In genomic region chr13:25114220-25114619, GRCh38 we compare ENCODE assay signal across 9 cellular contexts. TPM values are rescaled to one million over a fixed set of nuclear protein-coding genes. Genes with fewer than 3 reads are reported as not detected.
DNase-seq lines count a peak whose midpoint lies in the region; ATAC-seq and TF ChIP-seq lines count a peak whose summit lies in the region.
"Had no signal": no experiment of that assay in that cellular context is flagged by ENCODE, and none has a peak within 500 bp of the region (broad histone marks: within the 10 kb centered on the region; RNA-seq: fewer than 3 reads in every experiment).

No MANE protein-coding gene starts in this region.

- H3K4me3 ChIP-seq in CD8-positive, alpha-beta T cell (ENCODE audit: low read depth, low read length) = no peak overlapping the region
- H3K4me3 ChIP-seq in PC-9 (no peak overlapping the region), fibroblast of pulmonary artery (replicated peaks; ENCODE audit: low read depth, low read length) (no peak overlapping the region), neural progenitor cell (no peak overlapping the region), tibial artery (no peak overlapping the region)

- no peak overlapping the region for H3K4me2 ChIP-seq in PC-9
- no peak overlapping the region for H3K4me2 ChIP-seq in neural progenitor cell

- H3K9me3 Mint-ChIP-seq in CD8-positive, alpha-beta T cell = no peaks in the 10 kb centered on the region
- no peaks in the 10 kb centered on the region for H3K9me3 Mint-ChIP-seq in activated T-cell treated with anti-CD3 and anti-CD28 coated beads, Interleukin-2, amount 50 U/mL, for 72 hours
- no peaks in the 10 kb centered on the region for H3K9me3 Mint-ChIP-seq in neural progenitor cell

- H2AFZ ChIP-seq in PC-9 = no peak overlapping the region
- H2AFZ ChIP-seq in neural progenitor cell (replicated peaks) = no peak overlapping the region

- H3K27me3 ChIP-seq in CD8-positive, alpha-beta T cell (ENCODE audit: insufficient read depth, low read length) = no peaks in the 10 kb centered on the region
- H3K27me3 ChIP-seq in PC-9 (ENCODE audit: insufficient read depth, low read depth) = peaks cover 7% of the 10 kb centered on the region; the same call in 1 of the 2 replicates
- no peaks in the 10 kb centered on the region for H3K27me3 ChIP-seq in neural progenitor cell
- H3K27me3 ChIP-seq in tibial artery = peaks cover 0 to 9% of the 10 kb centered on the region in 2 donors

- H3K27ac Mint-ChIP-seq in CD8-positive, alpha-beta T cell = no peak overlapping the region
- no peak overlapping the region for H3K27ac Mint-ChIP-seq in activated T-cell treated with anti-CD3 and anti-CD28 coated beads, Interleukin-2, amount 50 U/mL, for 72 hours
- peak overlapping the region; percentile 78 for H3K27ac Mint-ChIP-seq in neural progenitor cell

- DNase-seq in CD8-positive, alpha-beta T cell = peak in 6 of 7 experiments; percentile 25 to 58 (median 39)
- peak; percentile 37 for DNase-seq in KG1 (lab: John Stamatoyannopoulos, UW)
- peak; percentile 60 to 68 for DNase-seq in PC-9
- DNase-seq in activated T-cell treated with anti-CD3 and anti-CD28 coated beads, Interleukin-2, amount 50 U/mL, for 72 hours = peak; percentile 57 to 67
- DNase-seq in fibroblast of pulmonary artery (ENCODE audit: low read depth) = peak; percentile 79
- peak; percentile 83 for DNase-seq in neural progenitor cell (ENCODE audit: low spot score)
- DNase-seq in tibial artery = peak in 1 of 2 donors; percentile 46

- BruUV-seq in PC-9 (replicated peaks; lab: Mats Ljungman, UMichigan) = no TSS peak

- peak; percentile 62 for TF ChIP-seq CTCF in CD8-positive, alpha-beta T cell (IDR thresholded peaks at IDR 0.05)
- TF ChIP-seq CTCF in PC-9 (conservative IDR thresholded peaks at IDR 0.05) = peak; percentile 81
- TF ChIP-seq CTCF in fibroblast of pulmonary artery (IDR thresholded peaks at IDR 0.05; ENCODE audit: low read length, missing control alignments) = peak; percentile 99
- peak; percentile 84 for TF ChIP-seq CTCF in neural progenitor cell (IDR thresholded peaks at IDR 0.05)
- TF ChIP-seq CTCF in tibial artery (IDR thresholded peaks at IDR 0.05) = peak; percentile 31 to 62

- H3K9me2 ChIP-seq in PC-9 (ENCODE audit: insufficient read depth) = no peaks in the 10 kb centered on the region

- no peaks in the 10 kb centered on the region for H3K79me2 ChIP-seq in PC-9 (ENCODE audit: low read depth)
- H3K79me2 ChIP-seq in neural progenitor cell (ENCODE audit: low read depth) = no peaks in the 10 kb centered on the region

- no peaks in the 10 kb centered on the region for H3K4me1 Mint-ChIP-seq in CD8-positive, alpha-beta T cell (ENCODE audit: low read depth)
- peaks cover 5% of the 10 kb centered on the region for H3K4me1 Mint-ChIP-seq in activated T-cell treated with anti-CD3 and anti-CD28 coated beads, Interleukin-2, amount 50 U/mL, for 72 hours (ENCODE audit: low read depth)
- H3K4me1 Mint-ChIP-seq in neural progenitor cell = peaks cover 25% of the 10 kb centered on the region

- H3K4me1 ChIP-seq in CD8-positive, alpha-beta T cell (ENCODE audit: insufficient read depth, low read length) = peaks cover 4% of the 10 kb centered on the region
- H3K4me1 ChIP-seq in PC-9 (replicated peaks; ENCODE audit: insufficient read depth) (peaks cover 17% of the 10 kb centered on the region), neural progenitor cell (no peaks in the 10 kb centered on the region), tibial artery (no peaks in the 10 kb centered on the region)

- H3K9me3 ChIP-seq in CD8-positive, alpha-beta T cell (ENCODE audit: low read length) = no peaks in the 10 kb centered on the region
- H3K9me3 ChIP-seq in PC-9 (ENCODE audit: insufficient read depth, low read depth) (no peaks in the 10 kb centered on the region), neural progenitor cell (ENCODE audit: low read depth) (no peaks in the 10 kb centered on the region), tibial artery (no peaks in the 10 kb centered on the region)

- intact Hi-C loops in CD8-positive, alpha-beta T cell (cut with DNase I, micrococcal nuclease) = loop anchor here (2.0 to 10.0 kb wide), 3 partner anchors 117 to 261 kb away; partner anchors contain the start of gene ATP8A2 (in 1 of the 2)
- intact Hi-C loops in PC-9 (cut with micrococcal nuclease; ENCODE audit: unreplicated experiment) (loop anchor here (1.0 kb wide), 1 partner anchor 109 kb away; no protein-coding TSS in a partner anchor), tibial artery (cut with DNase I; ENCODE audit: low total_unique reads) (no loop called here)

- CTCF ChIA-PET in CD8-positive, alpha-beta T cell (lab: Charles Lee) = interaction anchor here (0.6 to 1.5 kb wide), 6 partner anchors 8 to 389 kb away, joined by 3 to 6 read pairs (median 3); no protein-coding TSS in a partner anchor
- CTCF ChIA-PET in PC-9 (lab: Charles Lee) = interaction anchor here (0.6 kb wide), 1 partner anchor 407 kb away, joined by 3 read pairs; no protein-coding TSS in a partner anchor

- H3K36me3 ChIP-seq in CD8-positive, alpha-beta T cell (ENCODE audit: insufficient read depth, low read length) = no peaks in the 10 kb centered on the region
- no peaks in the 10 kb centered on the region for H3K36me3 ChIP-seq in PC-9 (ENCODE audit: low read depth)
- H3K36me3 ChIP-seq in neural progenitor cell = no peaks in the 10 kb centered on the region
- H3K36me3 ChIP-seq in tibial artery = no peaks in the 10 kb centered on the region

- H3F3A ChIP-seq in PC-9 (ENCODE audit: insufficient read depth, low read depth) (no peaks in the 10 kb centered on the region; the same call in 1 of the 2 replicates), neural progenitor cell (ENCODE audit: low read depth) (no peaks in the 10 kb centered on the region)

- POLR2A ChIA-PET in CD8-positive, alpha-beta T cell (lab: Charles Lee) = no interaction called here
- POLR2A ChIA-PET in PC-9 (lab: Charles Lee; ENCODE audit: unreplicated experiment) = no interaction called here

- H4K20me1 ChIP-seq in PC-9 (ENCODE audit: insufficient read depth) (no peaks in the 10 kb centered on the region), neural progenitor cell (ENCODE audit: low read depth) (no peaks in the 10 kb centered on the region)

- peaks cover 26% of the 10 kb centered on the region for H3K27me3 Mint-ChIP-seq in CD8-positive, alpha-beta T cell (ENCODE audit: low read depth)
- H3K27me3 Mint-ChIP-seq in activated T-cell treated with anti-CD3 and anti-CD28 coated beads, Interleukin-2, amount 50 U/mL, for 72 hours (ENCODE audit: low read depth) = peaks cover 27% of the 10 kb centered on the region
- H3K27me3 Mint-ChIP-seq in neural progenitor cell (ENCODE audit: insufficient read depth, low read depth) = peaks cover 6% of the 10 kb centered on the region

- no peak for ATAC-seq in CD8-positive, alpha-beta T cell
- ATAC-seq in GM19455 (IDR thresholded peaks at IDR 0.05; ENCODE audit: unreplicated experiment) = peak; percentile 79
- ATAC-seq in activated T-cell treated with anti-CD3 and anti-CD28 coated beads, Interleukin-2, amount 50 U/mL, for 72 hours (replicated peaks in 1 of 2) = peak; percentile 62 to 67

- no peaks in the 10 kb centered on the region for H3K36me3 Mint-ChIP-seq in CD8-positive, alpha-beta T cell
- H3K36me3 Mint-ChIP-seq in activated T-cell treated with anti-CD3 and anti-CD28 coated beads, Interleukin-2, amount 50 U/mL, for 72 hours (ENCODE audit: insufficient read depth in 2 of 2) = no peaks in the 10 kb centered on the region
- H3K36me3 Mint-ChIP-seq in neural progenitor cell = no peaks in the 10 kb centered on the region

- H3K9ac ChIP-seq in neural progenitor cell = no peak overlapping the region

- H3K27ac ChIP-seq in CD8-positive, alpha-beta T cell (ENCODE audit: low read depth, low read length) = no peak overlapping the region
- H3K27ac ChIP-seq in PC-9 = no peak overlapping the region
- H3K27ac ChIP-seq in neural progenitor cell = no peak overlapping the region
- no peak overlapping the region for H3K27ac ChIP-seq in tibial artery

- no peak overlapping the region for H3K4me3 Mint-ChIP-seq in CD8-positive, alpha-beta T cell
- H3K4me3 Mint-ChIP-seq in activated T-cell treated with anti-CD3 and anti-CD28 coated beads, Interleukin-2, amount 50 U/mL, for 72 hours = no peak overlapping the region
- no peak overlapping the region for H3K4me3 Mint-ChIP-seq in neural progenitor cell

RNA-seq across cellular contexts. Expression of gene PABPC3, which starts 18.3 kb away (rescaled TPM):
- total RNA-seq in CD8-positive, alpha-beta T cell = 1 to 10 TPM; 1.4 to 1.5 TPM
- 0.30 and 0.39 TPM in 2 replicates for total RNA-seq in PC-9 (2021)
- total RNA-seq in activated T-cell treated with anti-CD3 and anti-CD28 coated beads, Interleukin-2, amount 50 U/mL, for 72 hours = under 1 TPM; 0.58 to 0.60 TPM
- total RNA-seq in neural progenitor cell (ENCODE audit: low replicate concordance) = 0.17 TPM in 1 of 2 replicates, not detected in the other

RNA-seq across cellular contexts. Expression of gene AMER2, which starts 57.9 kb away (rescaled TPM):
- not detected for total RNA-seq in CD8-positive, alpha-beta T cell
- not detected in 2 replicates for total RNA-seq in PC-9 (2021)
- under 1 TPM in 1 of 2 donors, not detected in 1; 0.02 TPM for total RNA-seq in activated T-cell treated with anti-CD3 and anti-CD28 coated beads, Interleukin-2, amount 50 U/mL, for 72 hours
- total RNA-seq in neural progenitor cell (ENCODE audit: low replicate concordance) = 0.12 TPM in 1 of 2 replicates, not detected in the other
- total RNA-seq: T-helper 2 cell treated with Interferon-gamma antibody and Interleukin-4, amounts not matched to agents 100 ng/mL and 5 ng/mL, for 36 hours had no signal

Comparison
In these comparisons a context has a peak if more than half of its experiments do, and no peak if none do; other contexts are left out.
1. CTCF ChIP-seq: peak in every context shown above with its lines; median percentile 99 in fibroblast of pulmonary artery; 84 in neural progenitor cell; 81 in PC-9; 62 in CD8-positive, alpha-beta T cell; 46 in tibial artery.